In the genomic region with DNA sequence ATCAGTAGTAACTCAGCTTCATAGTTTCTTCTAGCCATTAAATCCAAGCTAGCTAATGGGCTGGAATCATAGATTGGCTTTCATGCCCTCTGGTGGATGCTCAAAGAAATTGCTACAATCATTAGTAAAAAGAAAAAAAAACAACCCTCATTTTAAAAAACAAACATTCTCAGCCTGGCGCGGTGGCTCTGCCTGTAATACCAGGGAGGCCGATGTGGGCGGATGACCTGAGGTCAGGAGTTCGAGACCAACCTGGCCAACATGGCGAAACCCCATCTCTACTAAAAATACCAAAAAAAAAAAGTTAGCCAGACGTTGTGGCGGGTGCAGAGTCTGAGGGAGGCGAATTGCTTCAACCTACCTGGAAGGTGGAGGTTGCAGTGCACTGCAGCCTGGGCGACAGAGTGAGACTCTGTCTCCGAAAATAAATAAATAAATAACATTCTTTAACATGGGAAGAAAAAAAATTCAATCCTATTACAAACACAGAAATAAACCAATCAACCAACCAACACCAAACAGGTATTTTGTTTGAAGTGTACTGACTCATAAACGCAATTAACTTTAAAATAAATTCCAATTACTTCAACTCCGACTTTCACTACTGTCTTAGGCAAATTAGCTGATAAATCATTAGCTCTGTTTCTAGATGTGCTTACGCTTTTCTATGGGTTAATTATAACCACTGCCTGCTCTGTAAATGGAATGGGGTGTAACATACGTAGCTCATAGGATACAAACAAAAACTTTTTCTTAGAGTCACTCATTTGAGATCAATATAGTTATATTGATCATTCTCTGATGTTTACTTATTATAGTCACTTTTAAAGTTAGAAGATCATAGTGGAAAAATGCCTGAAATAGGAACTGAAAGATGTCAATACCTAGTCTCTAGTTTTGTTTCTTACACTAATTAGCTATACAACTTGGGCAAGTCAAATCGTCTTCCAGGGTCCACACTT, we compare ENCODE assay signal across 1 cellular context.
TF ChIP-seq lines count a peak whose summit lies in the region.

No MANE protein-coding gene starts in this region.

TF ChIP-seq in HepG2, 621 proteins besides CTCF, POLR2A, EP300 and RAD21 (continued from another document and continues in another):
- TF ChIP-seq ETS1 (CRISPR knock-in tag; IDR thresholded peaks at IDR 0.05) (no peak), NR1H2 (CRISPR knock-in tag; IDR thresholded peaks at IDR 0.05; ENCODE audit: borderline replicate concordance, low read depth) (no peak), PCBP2 (optimal IDR thresholded peaks at IDR 0.05; ENCODE audit: low read depth, low read length, poor library complexity, severe bottlenecking) (no peak), CHD2 (IDR thresholded peaks at IDR 0.05; ENCODE audit: low read depth, low read length) (no peak), MIXL1 (CRISPR knock-in tag; IDR thresholded peaks at IDR 0.05) (peak; percentile 82; the same call in 1 of the 2 replicates), ZNF766 (CRISPR knock-in tag; IDR thresholded peaks at IDR 0.05; ENCODE audit: borderline replicate concordance) (no peak), TARDBP (CRISPR knock-in tag; IDR thresholded peaks at IDR 0.05) (peak; percentile 62), ZNF331 (CRISPR knock-in tag; IDR thresholded peaks at IDR 0.05) (peak; percentile 42; the same call in 1 of the 2 replicates), ZNF337 (CRISPR knock-in tag; IDR thresholded peaks at IDR 0.05; ENCODE audit: borderline replicate concordance, low read depth) (no peak), ZBTB49 (CRISPR knock-in tag; IDR thresholded peaks at IDR 0.05; ENCODE audit: borderline replicate concordance) (no peak), ZFP1 (CRISPR knock-in tag; IDR thresholded peaks at IDR 0.05) (no peak), YEATS2 (CRISPR knock-in tag; IDR thresholded peaks at IDR 0.05; ENCODE audit: borderline replicate concordance) (no peak), SYNCRIP (IDR thresholded peaks at IDR 0.05; ENCODE audit: insufficient read depth, low read depth, low read length) (no peak), ZNF382 (CRISPR knock-in tag; IDR thresholded peaks at IDR 0.05; ENCODE audit: borderline replicate concordance) (no peak), CCAR2 (optimal IDR thresholded peaks at IDR 0.05; ENCODE audit: low read depth, low read length) (no peak), SMYD3 (CRISPR knock-in tag; IDR thresholded peaks at IDR 0.05) (no peak), JUNB (CRISPR knock-in tag; IDR thresholded peaks at IDR 0.05; ENCODE audit: borderline replicate concordance) (no peak), ZNF703 (CRISPR knock-in tag; IDR thresholded peaks at IDR 0.05; ENCODE audit: borderline replicate concordance) (no peak), GATA4 (IDR thresholded peaks at IDR 0.05; ENCODE audit: borderline replicate concordance, low read depth) (no peak), U2AF1 (optimal IDR thresholded peaks at IDR 0.05; ENCODE audit: low read depth, low read length) (no peak), TP53 (CRISPR knock-in tag; conservative IDR thresholded peaks at IDR 0.05) (no peak), DPF2 (CRISPR knock-in tag; IDR thresholded peaks at IDR 0.05; ENCODE audit: borderline replicate concordance, low read depth) (no peak), TEAD2 (CRISPR knock-in tag; IDR thresholded peaks at IDR 0.05) (no peak), KLF6 (CRISPR knock-in tag; IDR thresholded peaks at IDR 0.05) (no peak), ZNF788 (CRISPR knock-in tag; IDR thresholded peaks at IDR 0.05; ENCODE audit: borderline replicate concordance) (peak; percentile 30; the same call in 1 of the 2 replicates), NFKBIZ (CRISPR knock-in tag; IDR thresholded peaks at IDR 0.05) (no peak), ZNF121 (CRISPR knock-in tag; IDR thresholded peaks at IDR 0.05) (no peak; the same call in 1 of the 2 replicates), ZNF430 (CRISPR knock-in tag; IDR thresholded peaks at IDR 0.05) (no peak), TBP (CRISPR knock-in tag; IDR thresholded peaks at IDR 0.05) (no peak), ZNF136 (CRISPR knock-in tag; IDR thresholded peaks at IDR 0.05; ENCODE audit: low read depth) (peak; percentile 39; the same call in 1 of the 2 replicates), RARA (CRISPR knock-in tag; IDR thresholded peaks at IDR 0.05) (peak; percentile 32; the same call in 1 of the 2 replicates)
- TF ChIP-seq, protein P1, sequence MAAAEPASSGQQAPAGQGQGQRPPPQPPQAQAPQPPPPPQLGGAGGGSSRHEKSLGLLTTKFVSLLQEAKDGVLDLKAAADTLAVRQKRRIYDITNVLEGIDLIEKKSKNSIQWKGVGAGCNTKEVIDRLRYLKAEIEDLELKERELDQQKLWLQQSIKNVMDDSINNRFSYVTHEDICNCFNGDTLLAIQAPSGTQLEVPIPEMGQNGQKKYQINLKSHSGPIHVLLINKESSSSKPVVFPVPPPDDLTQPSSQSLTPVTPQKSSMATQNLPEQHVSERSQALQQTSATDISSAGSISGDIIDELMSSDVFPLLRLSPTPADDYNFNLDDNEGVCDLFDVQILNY (CRISPR knock-in tag; conservative IDR thresholded peaks at IDR 0.05), result no peak
- TF ChIP-seq, protein P2, sequence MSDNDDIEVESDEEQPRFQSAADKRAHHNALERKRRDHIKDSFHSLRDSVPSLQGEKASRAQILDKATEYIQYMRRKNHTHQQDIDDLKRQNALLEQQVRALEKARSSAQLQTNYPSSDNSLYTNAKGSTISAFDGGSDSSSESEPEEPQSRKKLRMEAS (IDR thresholded peaks at IDR 0.05), result no peak
- TF ChIP-seq, protein P3, sequence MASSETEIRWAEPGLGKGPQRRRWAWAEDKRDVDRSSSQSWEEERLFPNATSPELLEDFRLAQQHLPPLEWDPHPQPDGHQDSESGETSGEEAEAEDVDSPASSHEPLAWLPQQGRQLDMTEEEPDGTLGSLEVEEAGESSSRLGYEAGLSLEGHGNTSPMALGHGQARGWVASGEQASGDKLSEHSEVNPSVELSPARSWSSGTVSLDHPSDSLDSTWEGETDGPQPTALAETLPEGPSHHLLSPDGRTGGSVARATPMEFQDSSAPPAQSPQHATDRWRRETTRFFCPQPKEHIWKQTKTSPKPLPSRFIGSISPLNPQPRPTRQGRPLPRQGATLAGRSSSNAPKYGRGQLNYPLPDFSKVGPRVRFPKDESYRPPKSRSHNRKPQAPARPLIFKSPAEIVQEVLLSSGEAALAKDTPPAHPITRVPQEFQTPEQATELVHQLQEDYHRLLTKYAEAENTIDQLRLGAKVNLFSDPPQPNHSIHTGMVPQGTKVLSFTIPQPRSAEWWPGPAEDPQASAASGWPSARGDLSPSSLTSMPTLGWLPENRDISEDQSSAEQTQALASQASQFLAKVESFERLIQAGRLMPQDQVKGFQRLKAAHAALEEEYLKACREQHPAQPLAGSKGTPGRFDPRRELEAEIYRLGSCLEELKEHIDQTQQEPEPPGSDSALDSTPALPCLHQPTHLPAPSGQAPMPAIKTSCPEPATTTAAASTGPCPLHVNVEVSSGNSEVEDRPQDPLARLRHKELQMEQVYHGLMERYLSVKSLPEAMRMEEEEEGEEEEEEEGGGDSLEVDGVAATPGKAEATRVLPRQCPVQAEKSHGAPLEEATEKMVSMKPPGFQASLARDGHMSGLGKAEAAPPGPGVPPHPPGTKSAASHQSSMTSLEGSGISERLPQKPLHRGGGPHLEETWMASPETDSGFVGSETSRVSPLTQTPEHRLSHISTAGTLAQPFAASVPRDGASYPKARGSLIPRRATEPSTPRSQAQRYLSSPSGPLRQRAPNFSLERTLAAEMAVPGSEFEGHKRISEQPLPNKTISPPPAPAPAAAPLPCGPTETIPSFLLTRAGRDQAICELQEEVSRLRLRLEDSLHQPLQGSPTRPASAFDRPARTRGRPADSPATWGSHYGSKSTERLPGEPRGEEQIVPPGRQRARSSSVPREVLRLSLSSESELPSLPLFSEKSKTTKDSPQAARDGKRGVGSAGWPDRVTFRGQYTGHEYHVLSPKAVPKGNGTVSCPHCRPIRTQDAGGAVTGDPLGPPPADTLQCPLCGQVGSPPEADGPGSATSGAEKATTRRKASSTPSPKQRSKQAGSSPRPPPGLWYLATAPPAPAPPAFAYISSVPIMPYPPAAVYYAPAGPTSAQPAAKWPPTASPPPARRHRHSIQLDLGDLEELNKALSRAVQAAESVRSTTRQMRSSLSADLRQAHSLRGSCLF (CRISPR knock-in tag; IDR thresholded peaks at IDR 0.05; ENCODE audit: borderline replicate concordance), result no peak
- TF ChIP-seq, protein P4, sequence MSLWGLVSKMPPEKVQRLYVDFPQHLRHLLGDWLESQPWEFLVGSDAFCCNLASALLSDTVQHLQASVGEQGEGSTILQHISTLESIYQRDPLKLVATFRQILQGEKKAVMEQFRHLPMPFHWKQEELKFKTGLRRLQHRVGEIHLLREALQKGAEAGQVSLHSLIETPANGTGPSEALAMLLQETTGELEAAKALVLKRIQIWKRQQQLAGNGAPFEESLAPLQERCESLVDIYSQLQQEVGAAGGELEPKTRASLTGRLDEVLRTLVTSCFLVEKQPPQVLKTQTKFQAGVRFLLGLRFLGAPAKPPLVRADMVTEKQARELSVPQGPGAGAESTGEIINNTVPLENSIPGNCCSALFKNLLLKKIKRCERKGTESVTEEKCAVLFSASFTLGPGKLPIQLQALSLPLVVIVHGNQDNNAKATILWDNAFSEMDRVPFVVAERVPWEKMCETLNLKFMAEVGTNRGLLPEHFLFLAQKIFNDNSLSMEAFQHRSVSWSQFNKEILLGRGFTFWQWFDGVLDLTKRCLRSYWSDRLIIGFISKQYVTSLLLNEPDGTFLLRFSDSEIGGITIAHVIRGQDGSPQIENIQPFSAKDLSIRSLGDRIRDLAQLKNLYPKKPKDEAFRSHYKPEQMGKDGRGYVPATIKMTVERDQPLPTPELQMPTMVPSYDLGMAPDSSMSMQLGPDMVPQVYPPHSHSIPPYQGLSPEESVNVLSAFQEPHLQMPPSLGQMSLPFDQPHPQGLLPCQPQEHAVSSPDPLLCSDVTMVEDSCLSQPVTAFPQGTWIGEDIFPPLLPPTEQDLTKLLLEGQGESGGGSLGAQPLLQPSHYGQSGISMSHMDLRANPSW (CRISPR knock-in tag; IDR thresholded peaks at IDR 0.05; ENCODE audit: borderline replicate concordance), result 0 out of 2 replicates have a peak, but pooled peaks have one; percentile 28
- TF ChIP-seq, protein P5, sequence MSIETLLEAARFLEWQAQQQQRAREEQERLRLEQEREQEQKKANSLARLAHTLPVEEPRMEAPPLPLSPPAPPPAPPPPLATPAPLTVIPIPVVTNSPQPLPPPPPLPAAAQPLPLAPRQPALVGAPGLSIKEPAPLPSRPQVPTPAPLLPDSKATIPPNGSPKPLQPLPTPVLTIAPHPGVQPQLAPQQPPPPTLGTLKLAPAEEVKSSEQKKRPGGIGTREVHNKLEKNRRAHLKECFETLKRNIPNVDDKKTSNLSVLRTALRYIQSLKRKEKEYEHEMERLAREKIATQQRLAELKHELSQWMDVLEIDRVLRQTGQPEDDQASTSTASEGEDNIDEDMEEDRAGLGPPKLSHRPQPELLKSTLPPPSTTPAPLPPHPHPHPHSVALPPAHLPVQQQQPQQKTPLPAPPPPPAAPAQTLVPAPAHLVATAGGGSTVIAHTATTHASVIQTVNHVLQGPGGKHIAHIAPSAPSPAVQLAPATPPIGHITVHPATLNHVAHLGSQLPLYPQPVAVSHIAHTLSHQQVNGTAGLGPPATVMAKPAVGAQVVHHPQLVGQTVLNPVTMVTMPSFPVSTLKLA (IDR thresholded peaks at IDR 0.05), result no peak
- TF ChIP-seq, protein P6, sequence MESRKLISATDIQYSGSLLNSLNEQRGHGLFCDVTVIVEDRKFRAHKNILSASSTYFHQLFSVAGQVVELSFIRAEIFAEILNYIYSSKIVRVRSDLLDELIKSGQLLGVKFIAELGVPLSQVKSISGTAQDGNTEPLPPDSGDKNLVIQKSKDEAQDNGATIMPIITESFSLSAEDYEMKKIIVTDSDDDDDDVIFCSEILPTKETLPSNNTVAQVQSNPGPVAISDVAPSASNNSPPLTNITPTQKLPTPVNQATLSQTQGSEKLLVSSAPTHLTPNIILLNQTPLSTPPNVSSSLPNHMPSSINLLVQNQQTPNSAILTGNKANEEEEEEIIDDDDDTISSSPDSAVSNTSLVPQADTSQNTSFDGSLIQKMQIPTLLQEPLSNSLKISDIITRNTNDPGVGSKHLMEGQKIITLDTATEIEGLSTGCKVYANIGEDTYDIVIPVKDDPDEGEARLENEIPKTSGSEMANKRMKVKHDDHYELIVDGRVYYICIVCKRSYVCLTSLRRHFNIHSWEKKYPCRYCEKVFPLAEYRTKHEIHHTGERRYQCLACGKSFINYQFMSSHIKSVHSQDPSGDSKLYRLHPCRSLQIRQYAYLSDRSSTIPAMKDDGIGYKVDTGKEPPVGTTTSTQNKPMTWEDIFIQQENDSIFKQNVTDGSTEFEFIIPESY (CRISPR knock-in tag; IDR thresholded peaks at IDR 0.05), result peak; percentile 26; the same call in 1 of the 2 replicates
